ENCODE assay signal across 34 cellular contexts in the genomic region with DNA sequence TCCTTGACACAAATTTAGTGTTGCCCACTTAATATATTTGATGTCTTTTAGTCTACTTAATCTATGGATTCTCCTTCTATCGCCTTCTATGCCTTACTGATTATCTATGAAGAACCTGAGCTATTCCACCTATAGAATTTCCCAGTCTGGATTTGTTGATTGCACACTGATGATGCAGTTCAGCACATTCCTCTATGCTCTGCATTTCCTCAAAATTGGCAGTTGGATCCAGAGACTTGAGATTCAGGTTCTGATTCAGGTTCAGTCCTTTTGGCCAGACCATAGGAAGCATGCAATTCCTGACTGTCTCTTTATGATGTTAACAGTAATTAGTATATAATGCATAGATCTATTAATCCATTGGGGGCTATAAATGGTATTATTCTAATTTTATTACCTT.
"Had no signal": no experiment of that assay in that cellular context is flagged by ENCODE, and none has a peak within 500 bp of the region (broad histone marks: within the 10 kb centered on the region; RNA-seq: fewer than 3 reads in every experiment).

No MANE protein-coding gene starts in this region.

- H3K4me3 ChIP-seq: adrenal gland, ascending aorta, breast epithelium, cardiac muscle cell, colonic mucosa, gastroesophageal sphincter, heart right ventricle had no signal

- H3K36me3 ChIP-seq: breast epithelium, cardiac muscle cell, colonic mucosa, WERI-Rb-1 had no signal

- H3K27ac ChIP-seq: adrenal gland, ascending aorta, breast epithelium, cardiac muscle cell, colonic mucosa, gastroesophageal sphincter, heart right ventricle, WERI-Rb-1 had no signal

- H3K27me3 Mint-ChIP-seq: activated B cell treated with CpG ODN at 0.5 μM for 24 hours; activated CD8-positive, alpha-beta memory T cell treated with anti-CD3 and anti-CD28 coated beads, Interleukin-2, amount 10 ng/mL, durations not matched to agents 7 days and 5 days; activated naive CD4-positive, alpha-beta T cell treated with anti-CD3 and anti-CD28 coated beads, Interleukin-2, amount 50 U/mL, for 24 hours; activated naive CD8-positive, alpha-beta T cell treated with anti-CD3 and anti-CD28 coated beads for 36 hours; activated naive CD8-positive, alpha-beta T cell treated with anti-CD3 and anti-CD28 coated beads, Interleukin-2, amount 50 U/mL, for 24 hours; activated T-cell treated with anti-CD3 and anti-CD28 coated beads, Interleukin-2, amount 50 U/mL, for 24 hours; T-cell had no signal

- H3K36me3 Mint-ChIP-seq: activated CD8-positive, alpha-beta memory T cell treated with anti-CD3 and anti-CD28 coated beads, Interleukin-2, amount 10 ng/mL, durations not matched to agents 7 days and 5 days; activated naive CD4-positive, alpha-beta T cell treated with anti-CD3 and anti-CD28 coated beads, Interleukin-2, amount 50 U/mL, for 24 hours; activated naive CD8-positive, alpha-beta T cell treated with anti-CD3 and anti-CD28 coated beads for 36 hours; brain had no signal

- DNase-seq: activated B cell treated with CpG ODN at 0.5 μM for 24 hours; activated CD4-positive, alpha-beta T cell treated with anti-CD3 and anti-CD28 coated beads for 48 hours; activated CD4-positive, alpha-beta T cell treated with anti-CD3 and anti-CD28 coated beads, Interleukin-2, amount 50 U/mL, for 1 hour; activated CD4-positive, alpha-beta T cell treated with anti-CD3 and anti-CD28 coated beads, Interleukin-2, amount 50 U/mL, for 48 hours; activated CD8-positive, alpha-beta memory T cell treated with anti-CD3 and anti-CD28 coated beads, Interleukin-2, amount 10 ng/mL, durations not matched to agents 7 days and 5 days; activated CD8-positive, alpha-beta memory T cell treated with anti-CD3 and anti-CD28 coated beads, Interleukin-2, amount 50 U/mL, for 4 hours; activated CD8-positive, alpha-beta T cell treated with anti-CD3 and anti-CD28 coated beads, Interleukin-2, amount 10 ng/mL, durations not matched to agents 7 days and 5 days; activated effector memory CD4-positive, alpha-beta T cell treated with Interleukin-2 at 50 U/mL for 16 hours; activated gamma-delta T cell treated with Interleukin-2 at 50 U/mL for 16 hours; activated naive CD4-positive, alpha-beta T cell treated with Interleukin-2 at 50 U/mL for 16 hours; activated naive CD8-positive, alpha-beta T cell treated with anti-CD3 and anti-CD28 coated beads for 36 hours; activated naive CD8-positive, alpha-beta T cell treated with anti-CD3 and anti-CD28 coated beads, Interleukin-2, amount 50 U/mL, for 24 hours; activated T-cell treated with anti-CD3 and anti-CD28 coated beads for 4 hours; activated T-cell treated with anti-CD3 and anti-CD28 coated beads, Interleukin-2, amount 50 U/mL, for 24 hours; activated T-cell treated with anti-CD3 and anti-CD28 coated beads, Interleukin-2, amount 50 U/mL, for 72 hours; adrenal gland; central memory CD4-positive, alpha-beta T cell; cerebellar nuclear complex; colonic mucosa; effector CD8-positive, alpha-beta T cell; foreskin melanocyte; heart right ventricle; SW 1271; T-cell; T1000; WERI-Rb-1 had no signal

- H3K4me3 Mint-ChIP-seq: activated B cell treated with CpG ODN at 0.5 μM for 24 hours; activated CD8-positive, alpha-beta memory T cell treated with anti-CD3 and anti-CD28 coated beads, Interleukin-2, amount 10 ng/mL, durations not matched to agents 7 days and 5 days; activated CD8-positive, alpha-beta T cell treated with anti-CD3 and anti-CD28 coated beads, Interleukin-2, amount 10 ng/mL, durations not matched to agents 7 days and 5 days; activated naive CD4-positive, alpha-beta T cell treated with anti-CD3 and anti-CD28 coated beads, Interleukin-2, amount 50 U/mL, for 24 hours; activated naive CD8-positive, alpha-beta T cell treated with anti-CD3 and anti-CD28 coated beads for 36 hours; activated naive CD8-positive, alpha-beta T cell treated with anti-CD3 and anti-CD28 coated beads, Interleukin-2, amount 50 U/mL, for 24 hours; activated T-cell treated with anti-CD3 and anti-CD28 coated beads, Interleukin-2, amount 50 U/mL, for 24 hours; activated T-cell treated with anti-CD3 and anti-CD28 coated beads, Interleukin-2, amount 50 U/mL, for 72 hours; brain; T-cell; T-helper 1 cell treated with Interleukin-12 subunit alpha and Interleukin-12 subunit beta and Interleukin-4 antibody, amounts not matched to agents 30 μg/mL and 1 μg/mL, for 36 hours; T-helper 2 cell treated with Interferon-gamma antibody and Interleukin-4, amounts not matched to agents 5 μg/mL and 100 μg/mL, for 36 hours had no signal

- H3K27ac Mint-ChIP-seq: activated B cell treated with CpG ODN at 0.5 μM for 24 hours; activated CD8-positive, alpha-beta memory T cell treated with anti-CD3 and anti-CD28 coated beads, Interleukin-2, amount 10 ng/mL, durations not matched to agents 7 days and 5 days; activated CD8-positive, alpha-beta T cell treated with anti-CD3 and anti-CD28 coated beads, Interleukin-2, amount 10 ng/mL, durations not matched to agents 7 days and 5 days; activated naive CD4-positive, alpha-beta T cell treated with anti-CD3 and anti-CD28 coated beads, Interleukin-2, amount 50 U/mL, for 24 hours; activated naive CD8-positive, alpha-beta T cell treated with anti-CD3 and anti-CD28 coated beads for 36 hours; activated naive CD8-positive, alpha-beta T cell treated with anti-CD3 and anti-CD28 coated beads, Interleukin-2, amount 50 U/mL, for 24 hours; activated T-cell treated with anti-CD3 and anti-CD28 coated beads, Interleukin-2, amount 50 U/mL, for 24 hours; activated T-cell treated with anti-CD3 and anti-CD28 coated beads, Interleukin-2, amount 50 U/mL, for 72 hours; brain; T-cell; T-helper 1 cell treated with Interleukin-12 subunit alpha and Interleukin-12 subunit beta and Interleukin-4 antibody, amounts not matched to agents 30 μg/mL and 1 μg/mL, for 36 hours; T-helper 2 cell treated with Interferon-gamma antibody and Interleukin-4, amounts not matched to agents 5 μg/mL and 100 μg/mL, for 36 hours had no signal

- H3K9me3 ChIP-seq: adrenal gland, ascending aorta, breast epithelium, colonic mucosa, gastroesophageal sphincter, heart right ventricle had no signal

- H3K9me3 Mint-ChIP-seq: activated B cell treated with CpG ODN at 0.5 μM for 24 hours; activated naive CD4-positive, alpha-beta T cell treated with anti-CD3 and anti-CD28 coated beads, Interleukin-2, amount 50 U/mL, for 24 hours; activated naive CD8-positive, alpha-beta T cell treated with anti-CD3 and anti-CD28 coated beads for 36 hours; activated naive CD8-positive, alpha-beta T cell treated with anti-CD3 and anti-CD28 coated beads, Interleukin-2, amount 50 U/mL, for 24 hours; activated T-cell treated with anti-CD3 and anti-CD28 coated beads, Interleukin-2, amount 50 U/mL, for 24 hours; activated T-cell treated with anti-CD3 and anti-CD28 coated beads, Interleukin-2, amount 50 U/mL, for 72 hours; brain; T-cell; T-helper 1 cell treated with Interleukin-12 subunit alpha and Interleukin-12 subunit beta and Interleukin-4 antibody, amounts not matched to agents 30 μg/mL and 1 μg/mL, for 36 hours; T-helper 2 cell treated with Interferon-gamma antibody and Interleukin-4, amounts not matched to agents 5 μg/mL and 100 μg/mL, for 36 hours had no signal

- H3K27me3 ChIP-seq: adrenal gland, ascending aorta, breast epithelium, cardiac muscle cell, colonic mucosa, gastroesophageal sphincter, heart right ventricle had no signal
